ENCODE assay signal across 8 cellular contexts in the genomic region with DNA sequence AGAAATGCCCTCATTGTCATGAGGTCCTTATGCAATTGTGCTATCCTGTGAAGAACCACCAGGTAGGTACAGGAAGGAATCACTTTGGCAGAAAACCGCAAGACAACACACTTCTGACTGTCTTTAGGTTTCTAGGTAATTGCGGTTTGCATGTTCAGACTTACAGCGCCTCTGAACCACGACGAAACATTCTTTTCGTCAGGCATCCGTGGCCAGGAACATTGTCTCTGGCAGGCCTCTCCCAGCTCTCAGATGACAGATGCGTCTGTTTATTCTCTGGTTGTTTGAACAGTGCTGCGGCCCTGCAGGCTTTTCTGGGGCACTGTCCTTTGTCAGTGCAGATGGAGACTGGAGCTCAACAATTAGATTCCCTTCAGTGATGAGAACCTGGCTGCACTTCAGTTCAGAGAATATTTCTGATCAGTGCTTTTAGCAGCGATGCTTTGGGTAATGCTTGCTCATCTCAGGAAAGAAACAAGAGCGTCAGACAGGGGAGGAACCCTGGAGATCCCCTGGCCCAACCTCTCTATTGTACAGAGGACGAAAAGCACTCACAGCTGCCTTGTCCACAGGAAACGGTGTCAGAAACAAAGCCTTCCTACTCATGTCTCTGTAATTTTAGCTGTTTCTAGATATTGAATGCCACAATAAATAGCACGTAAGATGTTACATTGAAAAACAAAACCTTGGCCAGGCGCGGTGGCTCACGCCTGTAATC.
A peak's percentile ranks its signal among the peaks of the same experiment; 100 is the strongest.
DNase-seq lines count a peak whose midpoint lies in the region; ATAC-seq and TF ChIP-seq lines count a peak whose summit lies in the region.

No MANE protein-coding gene starts in this region.

- peaks cover 0 to 13% (median 4%) of the 10 kb centered on the region in 5 experiments for H3K9me3 Mint-ChIP-seq in brain
- H3K9me3 Mint-ChIP-seq in stimulated activated naive B cell treated with anti-CD40 and anti-IgM and Interleukin-4, amounts not matched to agents 10 μg/mL and 1 μg/mL and 100 μg/mL, for 72 hours, result peaks cover 0 to 2% of the 10 kb centered on the region in 2 donors

- DNase-seq in DMS53 treated with DMSO at 0.1 percent for 48 hours (lab: John Stamatoyannopoulos, UW; ENCODE audit: unreplicated experiment) (peak; percentile 100), NCI-H187 treated with DMSO at 0.1 percent for 48 hours (lab: John Stamatoyannopoulos, UW) (peak; percentile 99), mucosa of gallbladder (ENCODE audit: low spot score) (peak; percentile 71), AG20443 (ENCODE audit: low spot score) (no peak)
- no peak for DNase-seq in activated CD8-positive, alpha-beta memory T cell treated with anti-CD3 and anti-CD28 coated beads for 24 hours
- DNase-seq in stimulated activated naive B cell treated with anti-CD40 and anti-IgM and Interleukin-4, amounts not matched to agents 10 μg/mL and 1 μg/mL and 100 μg/mL, for 72 hours, result no peak

- H3K27ac Mint-ChIP-seq in brain, result peak overlapping the region; percentile 8 to 88 (median 75)
- no peak overlapping the region for H3K27ac Mint-ChIP-seq in stimulated activated naive B cell treated with anti-CD40 and anti-IgM and Interleukin-4, amounts not matched to agents 10 μg/mL and 1 μg/mL and 100 μg/mL, for 72 hours

- H3K36me3 Mint-ChIP-seq in brain, result no peaks in the 10 kb centered on the region
- no peaks in the 10 kb centered on the region for H3K36me3 Mint-ChIP-seq in stimulated activated naive B cell treated with anti-CD40 and anti-IgM and Interleukin-4, amounts not matched to agents 10 μg/mL and 1 μg/mL and 100 μg/mL, for 72 hours

- peaks cover 18% of the 10 kb centered on the region for H3K4me1 Mint-ChIP-seq in brain
- no peaks in the 10 kb centered on the region for H3K4me1 Mint-ChIP-seq in stimulated activated naive B cell treated with anti-CD40 and anti-IgM and Interleukin-4, amounts not matched to agents 10 μg/mL and 1 μg/mL and 100 μg/mL, for 72 hours

- ATAC-seq in GM21423 (IDR thresholded peaks at IDR 0.05; ENCODE audit: unreplicated experiment), result no peak
- ATAC-seq in stimulated activated naive B cell treated with anti-CD40 and anti-IgM and Interleukin-4, amounts not matched to agents 10 μg/mL and 1 μg/mL and 100 μg/mL, for 72 hours (replicated peaks), result no peak

- TF ChIP-seq CTCF in brain (conservative IDR thresholded peaks at IDR 0.05), result no peak

- H3K4me3 Mint-ChIP-seq in brain, result no peak overlapping the region
- H3K4me3 Mint-ChIP-seq in stimulated activated naive B cell treated with anti-CD40 and anti-IgM and Interleukin-4, amounts not matched to agents 10 μg/mL and 1 μg/mL and 100 μg/mL, for 72 hours, result no peak overlapping the region

- peaks cover 7% of the 10 kb centered on the region for H3K27me3 Mint-ChIP-seq in brain
- H3K27me3 Mint-ChIP-seq in stimulated activated naive B cell treated with anti-CD40 and anti-IgM and Interleukin-4, amounts not matched to agents 10 μg/mL and 1 μg/mL and 100 μg/mL, for 72 hours, result peaks cover 0 to 10% of the 10 kb centered on the region in 2 donors

Comparison
In these comparisons a context has a peak if more than half of its experiments do, and no peak if none do; other contexts are left out.
1. DNase-seq: peak in DMS53 treated with DMSO at 0.1 percent for 48 hours (single experiment), NCI-H187 treated with DMSO at 0.1 percent for 48 hours (single experiment) and mucosa of gallbladder (single experiment); none in AG20443 (single experiment), activated CD8-positive, alpha-beta memory T cell treated with anti-CD3 and anti-CD28 coated beads for 24 hours (single experiment) and stimulated activated naive B cell treated with anti-CD40 and anti-IgM and Interleukin-4, amounts not matched to agents 10 μg/mL and 1 μg/mL and 100 μg/mL, for 72 hours (single experiment).